1 cellular context compared by ENCODE assay signal in genomic region chr19:2387367-2388288, GRCh38.
TF ChIP-seq lines count a peak whose summit lies in the region.

No MANE protein-coding gene starts in this region.

TF ChIP-seq in HEK293, 187 proteins besides CTCF, POLR2A, EP300 and RAD21:
- TF ChIP-seq ZNF362 (tag by site-specific recombination; IDR thresholded peaks at IDR 0.05), result no peak
- no peak for TF ChIP-seq ZNF660 (tag by site-specific recombination; IDR thresholded peaks at IDR 0.05)
- no peak for TF ChIP-seq ZNF548 (tag by site-specific recombination; IDR thresholded peaks at IDR 0.05)
- peak; percentile 40 for TF ChIP-seq EGR2 (tag by site-specific recombination; IDR thresholded peaks at IDR 0.05; ENCODE audit: low read depth)
- TF ChIP-seq PRDM1 (tag by site-specific recombination; IDR thresholded peaks at IDR 0.05), result peak; percentile 100
- peak; percentile 35; the same call in 1 of the 2 replicates for TF ChIP-seq ZFHX2 (tag by site-specific recombination; conservative IDR thresholded peaks at IDR 0.05)
- TF ChIP-seq ZNF366 (tag by site-specific recombination; conservative IDR thresholded peaks at IDR 0.05), result peak; percentile 48; the same call in 1 of the 2 replicates
